ENCODE assay signal across 8 cellular contexts in the genomic region with DNA sequence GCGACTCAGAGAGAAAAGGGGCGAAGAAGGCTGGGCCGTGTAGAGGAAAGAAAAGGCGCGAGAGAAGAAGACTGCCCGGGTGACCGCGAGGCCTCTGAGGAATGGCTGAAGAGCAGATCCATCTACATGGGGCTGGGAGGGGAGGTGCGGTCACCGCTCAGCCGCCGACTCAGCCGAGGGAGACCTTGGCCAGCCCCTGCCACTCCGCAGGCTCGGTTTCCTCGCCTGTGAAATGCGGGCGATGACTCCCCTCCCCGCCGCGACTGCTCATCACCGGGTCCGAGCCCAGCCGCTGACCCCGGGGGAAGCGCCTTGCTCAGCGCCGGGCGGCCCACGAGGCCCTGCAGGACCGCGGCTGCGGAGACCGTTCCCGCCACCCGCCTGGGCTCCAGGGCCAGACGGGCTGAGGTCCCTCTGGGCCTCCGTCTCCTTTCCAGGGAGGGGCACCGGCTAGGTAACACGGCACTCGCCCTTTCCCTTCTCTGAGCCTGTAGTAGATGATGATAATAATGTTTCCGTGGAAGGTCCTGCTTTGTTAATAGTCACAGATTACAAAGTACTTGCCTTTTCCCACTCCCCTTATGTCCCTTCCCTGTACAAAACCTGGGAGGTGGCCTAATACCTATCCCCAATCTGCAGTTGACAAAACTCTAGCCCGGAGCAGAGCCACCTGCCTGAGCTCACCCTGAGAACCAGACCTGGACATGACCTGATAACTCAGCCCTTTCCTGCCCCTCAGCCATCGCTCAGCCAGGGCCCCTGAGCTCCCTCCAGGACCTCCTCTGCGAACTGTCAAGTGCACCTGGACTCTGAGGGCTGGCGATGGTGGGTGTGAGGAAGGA. TPM values are rescaled to one million over a fixed set of nuclear protein-coding genes. Genes with fewer than 3 reads are reported as not detected.
DNase-seq lines count a peak whose midpoint lies in the region; ATAC-seq and TF ChIP-seq lines count a peak whose summit lies in the region.

No MANE protein-coding gene starts in this region.

- CTCF ChIA-PET in OCI-LY7 (lab: Charles Lee; ENCODE audit: unreplicated experiment): interaction anchor here (0.9 to 1.7 kb wide), 4 partner anchors 10 to 52 kb away, joined by 3 to 5 read pairs (median 4); no protein-coding TSS in a partner anchor

- BruUV-seq in OCI-LY7 (replicated peaks; lab: Mats Ljungman, UMichigan): no TSS peak

- H3K4me1 ChIP-seq in iPS-15b (ENCODE audit: control insufficient read depth, insufficient read depth, low read length): peaks cover 11% of the 10 kb centered on the region
- H3K4me1 ChIP-seq in suprapubic skin: peaks cover 11% of the 10 kb centered on the region
- H3K4me1 ChIP-seq in OCI-LY7 (ENCODE audit: insufficient read depth, low read length, poor library complexity, severe bottlenecking): no peaks in the 10 kb centered on the region

- ATAC-seq in GM21423 (IDR thresholded peaks at IDR 0.05; ENCODE audit: unreplicated experiment): no peak
- ATAC-seq in GM21619 (IDR thresholded peaks at IDR 0.05; ENCODE audit: unreplicated experiment): no peak

- H3K4me2 ChIP-seq in OCI-LY7 (ENCODE audit: low read length): no peak overlapping the region

- no peaks in the 10 kb centered on the region for H3K9me3 ChIP-seq in iPS-15b (ENCODE audit: control insufficient read depth, insufficient read depth, low read length)
- no peaks in the 10 kb centered on the region for H3K9me3 ChIP-seq in suprapubic skin
- H3K9me3 ChIP-seq in OCI-LY7 (ENCODE audit: low read length): no peaks in the 10 kb centered on the region

- H4K20me1 ChIP-seq in OCI-LY7 (ENCODE audit: insufficient read depth, low read length): no peaks in the 10 kb centered on the region

- POLR2A ChIA-PET in OCI-LY7 (lab: Charles Lee): no interaction called here

- 24% methylated on average over 42 of the region's 46 CpGs for WGBS in suprapubic skin

- peaks cover 58% of the 10 kb centered on the region for H3K27me3 ChIP-seq in iPS-15b (ENCODE audit: control insufficient read depth, insufficient read depth, low read length)
- peaks cover 42% of the 10 kb centered on the region for H3K27me3 ChIP-seq in suprapubic skin

- intact Hi-C loops in activated T-helper 1 cell treated with anti-CD3 and anti-CD28 coated beads, Interleukin-12 subunit alpha, Interleukin-12 subunit beta, Interleukin-2, Interleukin-4 antibody, amounts not matched to agents 30 ng/mL and 10 ng/mL and 1 ng/mL, durations not matched to agents 14 hours and 24 hours and 36 hours (cut with micrococcal nuclease): loop anchor here (1.0 to 10.0 kb wide), 4 partner anchors 47 to 325 kb away; no protein-coding TSS in a partner anchor
- intact Hi-C loops in OCI-LY7 (cut with micrococcal nuclease; ENCODE audit: unreplicated experiment): loop anchor here (1.0 kb wide), 2 partner anchors 47 to 52 kb away; no protein-coding TSS in a partner anchor

- H3K36me3 ChIP-seq in iPS-15b (ENCODE audit: control insufficient read depth, insufficient read depth, low read length): no peaks in the 10 kb centered on the region
- no peaks in the 10 kb centered on the region for H3K36me3 ChIP-seq in suprapubic skin
- no peaks in the 10 kb centered on the region for H3K36me3 ChIP-seq in OCI-LY7 (ENCODE audit: insufficient read depth, low read length)

- peak; percentile 58 for DNase-seq in activated CD8-positive, alpha-beta memory T cell treated with anti-CD3 and anti-CD28 coated beads for 24 hours
- DNase-seq in activated CD8-positive, alpha-beta memory T cell treated with anti-CD3 and anti-CD28 coated beads, Interleukin-2, amount 50 U/mL, for 48 hours: no peak
- no peak for DNase-seq in activated T-helper 1 cell treated with anti-CD3 and anti-CD28 coated beads, Interleukin-12 subunit alpha, Interleukin-12 subunit beta, Interleukin-2, Interleukin-4 antibody, amounts not matched to agents 30 ng/mL and 10 ng/mL and 1 ng/mL, durations not matched to agents 14 hours and 24 hours and 36 hours (ENCODE audit: low spot score)
- DNase-seq in suprapubic skin (ENCODE audit: low spot score in 2 of 2) (no peak), OCI-LY7 (ENCODE audit: low spot score) (no peak)

- no peak overlapping the region for H2AFZ ChIP-seq in OCI-LY7 (ENCODE audit: low read length)

- H3K79me2 ChIP-seq in OCI-LY7 (ENCODE audit: insufficient read depth, low read depth, low read length): no peaks in the 10 kb centered on the region

- no peaks in the 10 kb centered on the region for H3K36me3 Mint-ChIP-seq in activated T-helper 1 cell treated with anti-CD3 and anti-CD28 coated beads, Interleukin-12 subunit alpha, Interleukin-12 subunit beta, Interleukin-2, Interleukin-4 antibody, amounts not matched to agents 30 ng/mL and 10 ng/mL and 1 ng/mL, durations not matched to agents 14 hours and 24 hours and 36 hours (ENCODE audit: low read depth)

- H3K4me3 ChIP-seq in iPS-15b (ENCODE audit: low read depth, low read length) (peak overlapping the region; percentile 54), suprapubic skin (peak overlapping the region; percentile 11), OCI-LY7 (ENCODE audit: low read depth, low read length, poor library complexity, severe bottlenecking) (no peak overlapping the region)

- no peak overlapping the region for H3K9ac ChIP-seq in iPS-15b (ENCODE audit: low read depth, low read length)

- peak overlapping the region; percentile 41 for H3K4me3 Mint-ChIP-seq in activated T-helper 1 cell treated with anti-CD3 and anti-CD28 coated beads, Interleukin-12 subunit alpha, Interleukin-12 subunit beta, Interleukin-2, Interleukin-4 antibody, amounts not matched to agents 30 ng/mL and 10 ng/mL and 1 ng/mL, durations not matched to agents 14 hours and 24 hours and 36 hours

- H3K4me1 Mint-ChIP-seq in activated T-helper 1 cell treated with anti-CD3 and anti-CD28 coated beads, Interleukin-12 subunit alpha, Interleukin-12 subunit beta, Interleukin-2, Interleukin-4 antibody, amounts not matched to agents 30 ng/mL and 10 ng/mL and 1 ng/mL, durations not matched to agents 14 hours and 24 hours and 36 hours (ENCODE audit: low read depth): peaks cover 19% of the 10 kb centered on the region

- TF ChIP-seq CTCF in suprapubic skin (IDR thresholded peaks at IDR 0.05) (no peak), OCI-LY7 (conservative IDR thresholded peaks at IDR 0.05; ENCODE audit: low read length) (no peak)

- no peak overlapping the region for H3K27ac Mint-ChIP-seq in activated T-helper 1 cell treated with anti-CD3 and anti-CD28 coated beads, Interleukin-12 subunit alpha, Interleukin-12 subunit beta, Interleukin-2, Interleukin-4 antibody, amounts not matched to agents 30 ng/mL and 10 ng/mL and 1 ng/mL, durations not matched to agents 14 hours and 24 hours and 36 hours

- no peaks in the 10 kb centered on the region for H3K9me3 Mint-ChIP-seq in activated T-helper 1 cell treated with anti-CD3 and anti-CD28 coated beads, Interleukin-12 subunit alpha, Interleukin-12 subunit beta, Interleukin-2, Interleukin-4 antibody, amounts not matched to agents 30 ng/mL and 10 ng/mL and 1 ng/mL, durations not matched to agents 14 hours and 24 hours and 36 hours

- no peaks in the 10 kb centered on the region for H3K9me2 ChIP-seq in OCI-LY7 (ENCODE audit: insufficient read depth, low read length)

- TF ChIP-seq POLR2A in suprapubic skin (IDR thresholded peaks at IDR 0.05): no peak

- H3K27ac ChIP-seq in suprapubic skin (no peak overlapping the region), OCI-LY7 (ENCODE audit: low read depth, low read length, poor library complexity, severe bottlenecking) (no peak overlapping the region)

- peaks cover 25% of the 10 kb centered on the region for H3K27me3 Mint-ChIP-seq in activated T-helper 1 cell treated with anti-CD3 and anti-CD28 coated beads, Interleukin-12 subunit alpha, Interleukin-12 subunit beta, Interleukin-2, Interleukin-4 antibody, amounts not matched to agents 30 ng/mL and 10 ng/mL and 1 ng/mL, durations not matched to agents 14 hours and 24 hours and 36 hours (ENCODE audit: insufficient read depth)

- TF ChIP-seq EP300 in suprapubic skin (IDR thresholded peaks at IDR 0.05): no peak

RNA-seq across cellular contexts. Expression of gene BSND, which starts 1.6 kb away (rescaled TPM):
- not detected in 2 replicates for total RNA-seq in activated T-helper 1 cell treated with anti-CD3 and anti-CD28 coated beads, Interleukin-12 subunit alpha, Interleukin-12 subunit beta, Interleukin-2, Interleukin-4 antibody, amounts not matched to agents 30 ng/mL and 10 ng/mL and 1 ng/mL, durations not matched to agents 14 hours and 24 hours and 36 hours
- total RNA-seq in suprapubic skin: not detected
- total RNA-seq in OCI-LY7 (2014; rRNA removed; shearing (Covaris generic)): not detected in 2 replicates
- total RNA-seq in OCI-LY7 (2022): not detected in 2 replicates

RNA-seq across cellular contexts. Expression of gene TMEM61, which starts 16.7 kb away (rescaled TPM):
- not detected in 2 replicates for total RNA-seq in activated T-helper 1 cell treated with anti-CD3 and anti-CD28 coated beads, Interleukin-12 subunit alpha, Interleukin-12 subunit beta, Interleukin-2, Interleukin-4 antibody, amounts not matched to agents 30 ng/mL and 10 ng/mL and 1 ng/mL, durations not matched to agents 14 hours and 24 hours and 36 hours
- total RNA-seq in suprapubic skin: 1 to 10 TPM; 1.7 to 6.3 (median 4.1) TPM
- not detected in 2 replicates for total RNA-seq in OCI-LY7 (2014; rRNA removed; shearing (Covaris generic))
- total RNA-seq in OCI-LY7 (2022): not detected in 2 replicates

RNA-seq across cellular contexts. Expression of gene PCSK9, which starts 42.3 kb away (rescaled TPM):
- not detected in 2 replicates for total RNA-seq in activated T-helper 1 cell treated with anti-CD3 and anti-CD28 coated beads, Interleukin-12 subunit alpha, Interleukin-12 subunit beta, Interleukin-2, Interleukin-4 antibody, amounts not matched to agents 30 ng/mL and 10 ng/mL and 1 ng/mL, durations not matched to agents 14 hours and 24 hours and 36 hours
- total RNA-seq in suprapubic skin: 1 to 10 TPM in 1 of 4 donors, under 1 TPM in 3; 0.24 to 1.5 (median 0.36) TPM
- total RNA-seq in OCI-LY7 (2014; rRNA removed; shearing (Covaris generic)): not detected in 2 replicates
- not detected in 2 replicates for total RNA-seq in OCI-LY7 (2022)
